8 cellular contexts compared by ENCODE assay signal in genomic region chr17:79741751-79742588, GRCh38. TPM values are rescaled to one million over a fixed set of nuclear protein-coding genes. Genes with fewer than 3 reads are reported as not detected.
DNase-seq lines count a peak whose midpoint lies in the region; ATAC-seq and TF ChIP-seq lines count a peak whose summit lies in the region.

No MANE protein-coding gene starts in this region.

- POLR2A ChIA-PET in OCI-LY7 (lab: Charles Lee) = interaction anchor here (0.6 kb wide), 1 partner anchor 1608 kb away, joined by 3 read pairs; no protein-coding TSS in a partner anchor
- POLR2A ChIA-PET in naive thymus-derived CD4-positive, alpha-beta T cell (lab: Charles Lee) = interaction anchor here (1.7 kb wide), 1 partner anchor 63 kb away, joined by 4 read pairs; no protein-coding TSS in a partner anchor

- peak; percentile 66 for ATAC-seq in naive thymus-derived CD4-positive, alpha-beta T cell
- peak; percentile 63 for ATAC-seq in stimulated activated effector memory CD8-positive, alpha-beta T cell treated with anti-CD3 and anti-CD28 coated beads, Interleukin-12 subunit alpha, Interleukin-12 subunit beta, amount 100 ng/mL, for 72 hours
- no peak for ATAC-seq in HG03520 (IDR thresholded peaks at IDR 0.05; ENCODE audit: unreplicated experiment)

- TF ChIP-seq CTCF in OCI-LY7 (conservative IDR thresholded peaks at IDR 0.05; ENCODE audit: low read length) (peak; percentile 98), fibroblast of lung (conservative IDR thresholded peaks at IDR 0.05 in 1 of 2, IDR thresholded peaks at IDR 0.05 in 1 of 2; ENCODE audit: low read depth in 1 of 2, low read length in 2 of 2) (peak; percentile 74 to 78)

- H3K4me1 Mint-ChIP-seq in naive thymus-derived CD4-positive, alpha-beta T cell = peaks cover 0 to 24% (median 15%) of the 10 kb centered on the region in 7 donors
- H3K4me1 Mint-ChIP-seq in stimulated activated effector memory CD8-positive, alpha-beta T cell treated with anti-CD3 and anti-CD28 coated beads, Interleukin-12 subunit alpha, Interleukin-12 subunit beta, amount 100 ng/mL, for 72 hours = peaks cover 12% of the 10 kb centered on the region

- peak overlapping the region in 1 of 10 donors; percentile 16 for H3K4me3 Mint-ChIP-seq in naive thymus-derived CD4-positive, alpha-beta T cell
- H3K4me3 Mint-ChIP-seq in stimulated activated effector memory CD8-positive, alpha-beta T cell treated with anti-CD3 and anti-CD28 coated beads, Interleukin-12 subunit alpha, Interleukin-12 subunit beta, amount 100 ng/mL, for 72 hours = no peak overlapping the region

- peak overlapping the region in 2 of 9 donors; percentile 43 to 76 for H3K27ac Mint-ChIP-seq in naive thymus-derived CD4-positive, alpha-beta T cell
- no peak overlapping the region for H3K27ac Mint-ChIP-seq in stimulated activated effector memory CD8-positive, alpha-beta T cell treated with anti-CD3 and anti-CD28 coated beads, Interleukin-12 subunit alpha, Interleukin-12 subunit beta, amount 100 ng/mL, for 72 hours

- no peaks in the 10 kb centered on the region for H3K36me3 Mint-ChIP-seq in naive thymus-derived CD4-positive, alpha-beta T cell
- H3K36me3 Mint-ChIP-seq in stimulated activated effector memory CD8-positive, alpha-beta T cell treated with anti-CD3 and anti-CD28 coated beads, Interleukin-12 subunit alpha, Interleukin-12 subunit beta, amount 100 ng/mL, for 72 hours = no peaks in the 10 kb centered on the region

- H3K4me1 ChIP-seq in OCI-LY7 (ENCODE audit: insufficient read depth, low read length, poor library complexity, severe bottlenecking) = peaks cover 7% of the 10 kb centered on the region
- no peaks in the 10 kb centered on the region for H3K4me1 ChIP-seq in fibroblast of lung (ENCODE audit: control insufficient read depth, extremely low read depth, insufficient read depth, low read length)
- H3K4me1 ChIP-seq in naive thymus-derived CD4-positive, alpha-beta T cell (ENCODE audit: control insufficient read depth in 2 of 2, insufficient read depth in 2 of 2, low read length in 2 of 2) = peaks cover 6 to 21% of the 10 kb centered on the region in 2 donors

- DNase-seq in CD1c-positive myeloid dendritic cell (ENCODE audit: extremely low spot score) = peak; percentile 78
- peak; percentile 46 for DNase-seq in HT1080 (ENCODE audit: low read depth)
- peak; percentile 71 for DNase-seq in OCI-LY7 (ENCODE audit: low spot score)
- DNase-seq in activated T-cell treated with anti-CD3 and anti-CD28 coated beads, Interleukin-2, amount 50 U/mL, for 1 hour = peak; percentile 83
- peak; percentile 34 to 40 for DNase-seq in fibroblast of lung (ENCODE audit: low read depth in 2 of 2)
- peak; percentile 50 to 85 (median 73) for DNase-seq in naive thymus-derived CD4-positive, alpha-beta T cell
- DNase-seq in stimulated activated effector memory CD8-positive, alpha-beta T cell treated with anti-CD3 and anti-CD28 coated beads, Interleukin-12 subunit alpha, Interleukin-12 subunit beta, amount 100 ng/mL, for 72 hours (ENCODE audit: low spot score in 2 of 2) = peak; percentile 81 to 86

- H3K4me3 ChIP-seq in OCI-LY7 (ENCODE audit: low read depth, low read length, poor library complexity, severe bottlenecking) (no peak overlapping the region), fibroblast of lung (replicated peaks in 1 of 4; ENCODE audit: control extremely low read depth in 1 of 4, insufficient read depth in 1 of 4, low read depth in 3 of 4, low read length in 4 of 4) (no peak overlapping the region)
- H3K4me3 ChIP-seq in naive thymus-derived CD4-positive, alpha-beta T cell (ENCODE audit: low read length) = no peak overlapping the region

- CTCF ChIA-PET in OCI-LY7 (lab: Charles Lee; ENCODE audit: unreplicated experiment) = interaction anchor here (0.6 kb wide), 1 partner anchor 77 kb away, joined by 4 read pairs; no protein-coding TSS in a partner anchor
- CTCF ChIA-PET in naive thymus-derived CD4-positive, alpha-beta T cell (lab: Charles Lee) = interaction anchor here (0.6 to 1.9 kb wide), 5 partner anchors 14 to 256 kb away, joined by 3 to 11 read pairs (median 3); no protein-coding TSS in a partner anchor

- H3K27ac ChIP-seq in OCI-LY7 (ENCODE audit: low read depth, low read length, poor library complexity, severe bottlenecking) (no peak overlapping the region), fibroblast of lung (ENCODE audit: insufficient read depth, low read length) (no peak overlapping the region)
- H3K27ac ChIP-seq in naive thymus-derived CD4-positive, alpha-beta T cell (ENCODE audit: low read depth, low read length) = no peak overlapping the region

- H3K9me3 ChIP-seq in OCI-LY7 (ENCODE audit: low read length) (no peaks in the 10 kb centered on the region), fibroblast of lung (ENCODE audit: control insufficient read depth, insufficient read depth, low read depth, low read length) (no peaks in the 10 kb centered on the region)
- no peaks in the 10 kb centered on the region for H3K9me3 ChIP-seq in naive thymus-derived CD4-positive, alpha-beta T cell (ENCODE audit: control insufficient read depth in 2 of 3, low read length in 3 of 3)

- H3K9me2 ChIP-seq in OCI-LY7 (ENCODE audit: insufficient read depth, low read length) = no peaks in the 10 kb centered on the region

- H4K20me1 ChIP-seq in OCI-LY7 (ENCODE audit: insufficient read depth, low read length) = no peaks in the 10 kb centered on the region
- no peaks in the 10 kb centered on the region for H4K20me1 ChIP-seq in fibroblast of lung (ENCODE audit: control insufficient read depth, extremely low read depth, insufficient read depth, low read length)

- H3K79me2 ChIP-seq in OCI-LY7 (ENCODE audit: insufficient read depth, low read depth, low read length) (no peaks in the 10 kb centered on the region), fibroblast of lung (ENCODE audit: control insufficient read depth, insufficient read depth, low read length) (no peaks in the 10 kb centered on the region)

- H2AFZ ChIP-seq in OCI-LY7 (ENCODE audit: low read length) (no peak overlapping the region), fibroblast of lung (ENCODE audit: low read length) (no peak overlapping the region)

- H3K36me3 ChIP-seq in OCI-LY7 (ENCODE audit: insufficient read depth, low read length) = no peaks in the 10 kb centered on the region
- H3K36me3 ChIP-seq in fibroblast of lung (ENCODE audit: control insufficient read depth, insufficient read depth, low read length) = no peaks in the 10 kb centered on the region
- H3K36me3 ChIP-seq in naive thymus-derived CD4-positive, alpha-beta T cell (ENCODE audit: control insufficient read depth in 2 of 3, insufficient read depth in 3 of 3, low read length in 3 of 3) = no peaks in the 10 kb centered on the region

- intact Hi-C loops in OCI-LY7 (cut with micrococcal nuclease; ENCODE audit: unreplicated experiment) = loop anchor here (2.0 to 10.0 kb wide), 3 partner anchors 35 to 1477 kb away; partner anchors contain the start of gene CBX2
- intact Hi-C loops in naive thymus-derived CD4-positive, alpha-beta T cell (cut with micrococcal nuclease) = loop anchor here (1.0 to 10.0 kb wide), 4 partner anchors 174 to 251 kb away; no protein-coding TSS in a partner anchor

- H3K27me3 Mint-ChIP-seq in naive thymus-derived CD4-positive, alpha-beta T cell = peaks cover 18 to 40% (median 34%) of the 10 kb centered on the region in 5 donors

- H3K9me3 Mint-ChIP-seq in naive thymus-derived CD4-positive, alpha-beta T cell = no peaks in the 10 kb centered on the region
- H3K9me3 Mint-ChIP-seq in stimulated activated effector memory CD8-positive, alpha-beta T cell treated with anti-CD3 and anti-CD28 coated beads, Interleukin-12 subunit alpha, Interleukin-12 subunit beta, amount 100 ng/mL, for 72 hours = no peaks in the 10 kb centered on the region

- H3K27me3 ChIP-seq in fibroblast of lung (ENCODE audit: control insufficient read depth, insufficient read depth, low read length) = peaks cover 15% of the 10 kb centered on the region
- peaks cover 0 to 7% of the 10 kb centered on the region in 2 donors for H3K27me3 ChIP-seq in naive thymus-derived CD4-positive, alpha-beta T cell (ENCODE audit: control insufficient read depth in 2 of 2, insufficient read depth in 2 of 2, low read length in 2 of 2)

- BruUV-seq in OCI-LY7 (replicated peaks; lab: Mats Ljungman, UMichigan) = no TSS peak

- no peak overlapping the region for H3K9ac ChIP-seq in fibroblast of lung (ENCODE audit: insufficient read depth, low read length)

- peak overlapping the region; percentile 43; the same call in 1 of the 2 replicates for H3K4me2 ChIP-seq in OCI-LY7 (ENCODE audit: low read length)
- no peak overlapping the region for H3K4me2 ChIP-seq in fibroblast of lung (ENCODE audit: extremely low read depth, insufficient read depth, low read length)

RNA-seq across cellular contexts. Expression of gene ENPP7, which starts 11.2 kb away (rescaled TPM):
- not detected in 2 replicates for total RNA-seq in HT1080 (2014; rRNA removed; shearing (Covaris generic))
- not detected in 2 replicates for polyA plus RNA-seq in HT1080 (2015; cell fraction: cytosol; rRNA removed)
- not detected in 2 replicates for polyA plus RNA-seq in HT1080 (2015; cell fraction: nucleus; rRNA removed)
- total RNA-seq in OCI-LY7 (2014; rRNA removed; shearing (Covaris generic)) = 0.28 and 0.93 TPM in 2 replicates
- 0.42 and 0.53 TPM in 2 replicates for total RNA-seq in OCI-LY7 (2022)
- total RNA-seq in fibroblast of lung = not detected in 2 replicates
- not detected in 2 replicates for polyA plus RNA-seq in fibroblast of lung
- polyA plus RNA-seq in fibroblast of lung (2012) = not detected in 2 replicates
- polyA minus RNA-seq in fibroblast of lung (ENCODE audit: low replicate concordance) = not detected in 2 replicates
- not detected for total RNA-seq in naive thymus-derived CD4-positive, alpha-beta T cell
- under 1 TPM in 1 of 2 donors, not detected in 1; 0.12 TPM for polyA plus RNA-seq in naive thymus-derived CD4-positive, alpha-beta T cell

RNA-seq across cellular contexts. Expression of gene CBX2, which starts 36.0 kb away (rescaled TPM):
- total RNA-seq in HT1080 (2014; rRNA removed; shearing (Covaris generic)) = 7.1 and 8.0 TPM in 2 replicates
- 2.8 and 3.5 TPM in 2 replicates for polyA plus RNA-seq in HT1080 (2015; cell fraction: cytosol; rRNA removed)
- 4.9 and 5.7 TPM in 2 replicates for polyA plus RNA-seq in HT1080 (2015; cell fraction: nucleus; rRNA removed)
- total RNA-seq in OCI-LY7 (2014; rRNA removed; shearing (Covaris generic)) = 29.9 and 31.5 TPM in 2 replicates
- total RNA-seq in OCI-LY7 (2022) (27.9 and 31.2 TPM in 2 replicates), fibroblast of lung (0.83 and 1.3 TPM in 2 replicates)
- polyA plus RNA-seq in fibroblast of lung = 0.77 and 1.3 TPM in 2 replicates
- 0.91 and 2.2 TPM in 2 replicates for polyA plus RNA-seq in fibroblast of lung (2012)
- polyA minus RNA-seq in fibroblast of lung (ENCODE audit: low replicate concordance) = 0.35 and 3.1 TPM in 2 replicates
- 1 to 10 TPM in 1 of 5 experiments, under 1 TPM in 4; 0.24 to 4.4 (median 0.41) TPM for total RNA-seq in naive thymus-derived CD4-positive, alpha-beta T cell
- under 1 TPM in 1 of 2 donors, not detected in 1; 0.41 TPM for polyA plus RNA-seq in naive thymus-derived CD4-positive, alpha-beta T cell

RNA-seq across cellular contexts. Expression of gene CBX8, which starts 54.9 kb away (rescaled TPM):
- 7.6 and 9.0 TPM in 2 replicates for total RNA-seq in HT1080 (2014; rRNA removed; shearing (Covaris generic))
- 2.1 and 3.0 TPM in 2 replicates for polyA plus RNA-seq in HT1080 (2015; cell fraction: cytosol; rRNA removed)
- 4.0 and 6.2 TPM in 2 replicates for polyA plus RNA-seq in HT1080 (2015; cell fraction: nucleus; rRNA removed)
- total RNA-seq in OCI-LY7 (2014; rRNA removed; shearing (Covaris generic)) = 7.5 and 11.7 TPM in 2 replicates
- 13.9 and 16.3 TPM in 2 replicates for total RNA-seq in OCI-LY7 (2022)
- total RNA-seq in fibroblast of lung = 3.3 and 4.0 TPM in 2 replicates
- 0.19 and 0.41 TPM in 2 replicates for polyA plus RNA-seq in fibroblast of lung
- polyA plus RNA-seq in fibroblast of lung (2012) = 4.9 and 5.2 TPM in 2 replicates
- 1.5 and 6.8 TPM in 2 replicates for polyA minus RNA-seq in fibroblast of lung (ENCODE audit: low replicate concordance)
- total RNA-seq in naive thymus-derived CD4-positive, alpha-beta T cell = 10 to 100 TPM in 1 of 5 experiments, 1 to 10 TPM in 4; 2.4 to 11.9 (median 3.0) TPM
- polyA plus RNA-seq in naive thymus-derived CD4-positive, alpha-beta T cell = 1 to 10 TPM in 1 of 2 donors, under 1 TPM in 1; 0.96 to 1.9 TPM
